25 cellular contexts compared by ENCODE assay signal in genomic region chr16:26526633-26527032, GRCh38.
DNase-seq lines count a peak whose midpoint lies in the region; ATAC-seq and TF ChIP-seq lines count a peak whose summit lies in the region.
"Had no signal": no experiment of that assay in that cellular context is flagged by ENCODE, and none has a peak within 500 bp of the region (broad histone marks: within the 10 kb centered on the region; RNA-seq: fewer than 3 reads in every experiment).

No MANE protein-coding gene starts in this region.

- TF ChIP-seq EP300 in esophagus muscularis mucosa (IDR thresholded peaks at IDR 0.05): no peak

- no peak overlapping the region for H3K27ac Mint-ChIP-seq in activated naive CD4-positive, alpha-beta T cell treated with anti-CD3 and anti-CD28 coated beads, Interleukin-2, amount 50 U/mL, for 72 hours
- H3K27ac Mint-ChIP-seq: CD14-positive monocyte; CD4-positive, alpha-beta memory T cell; CD4-positive, CD25-positive, alpha-beta regulatory T cell; CD8-positive, alpha-beta memory T cell had no signal

- TF ChIP-seq POLR2A in esophagus muscularis mucosa (IDR thresholded peaks at IDR 0.05; ENCODE audit: low read depth): no peak
- no peak for TF ChIP-seq POLR2A in thyroid gland (IDR thresholded peaks at IDR 0.05)

- no peak overlapping the region for H3K9ac ChIP-seq in adipocyte (ENCODE audit: low read length)
- H3K9ac ChIP-seq: BLaER1 had no signal

- H3K9me3 Mint-ChIP-seq in activated naive CD4-positive, alpha-beta T cell treated with anti-CD3 and anti-CD28 coated beads, Interleukin-2, amount 50 U/mL, for 72 hours: peaks cover 0 to 4% of the 10 kb centered on the region in 2 donors

- H3K4me1 ChIP-seq in adipocyte (ENCODE audit: control insufficient read depth, insufficient read depth, low read length): no peaks in the 10 kb centered on the region
- no peaks in the 10 kb centered on the region for H3K4me1 ChIP-seq in esophagus muscularis mucosa
- H3K4me1 ChIP-seq in thyroid gland: no peaks in the 10 kb centered on the region
- H3K4me1 ChIP-seq: A549, BE2C, BLaER1 had no signal

- H3K4me3 ChIP-seq in adipocyte (ENCODE audit: low read length) (no peak overlapping the region), esophagus muscularis mucosa (no peak overlapping the region), thyroid gland (replicated peaks in 1 of 3) (no peak overlapping the region)
- H3K4me3 ChIP-seq: A549, BLaER1, GM12878 had no signal

- DNase-seq in NCI-H2029 treated with DMSO at 0.1 percent for 48 hours (lab: John Stamatoyannopoulos, UW): peak; percentile 19
- no peak for DNase-seq in NCI-H2029 (lab: John Stamatoyannopoulos, UW)
- DNase-seq in adipocyte (ENCODE audit: low read depth): peak; percentile 0
- DNase-seq in esophagus muscularis mucosa (ENCODE audit: extremely low spot score): peak; percentile 21
- DNase-seq in thyroid gland: peak; percentile 1 to 4
- DNase-seq in activated naive CD4-positive, alpha-beta T cell treated with anti-CD3 and anti-CD28 coated beads, Interleukin-2, amount 50 U/mL, for 72 hours (ENCODE audit: low spot score in 2 of 2): no peak
- DNase-seq in AG20443 (ENCODE audit: low spot score): no peak
- DNase-seq: BE2C; C1 segment of cervical spinal cord; CD4-positive, alpha-beta memory T cell; CD4-positive, CD25-positive, alpha-beta regulatory T cell; CD8-positive, alpha-beta memory T cell; COR-L47; DMS 273 treated with DMSO at 0.1 percent for 48 hours; DMS153; DMS53; DMS79; DND-41; EL; GDM1 had no signal

- ATAC-seq in activated naive CD4-positive, alpha-beta T cell treated with anti-CD3 and anti-CD28 coated beads, Interleukin-2, amount 50 U/mL, for 72 hours: no peak
- ATAC-seq: A549, GM12878 had no signal

- H3K36me3 Mint-ChIP-seq in activated naive CD4-positive, alpha-beta T cell treated with anti-CD3 and anti-CD28 coated beads, Interleukin-2, amount 50 U/mL, for 72 hours: no peaks in the 10 kb centered on the region
- H3K36me3 Mint-ChIP-seq: CD14-positive monocyte; CD4-positive, alpha-beta memory T cell; CD4-positive, CD25-positive, alpha-beta regulatory T cell; CD8-positive, alpha-beta memory T cell had no signal

- no peaks in the 10 kb centered on the region for H3K27me3 ChIP-seq in adipocyte (replicated peaks; ENCODE audit: control insufficient read depth, insufficient read depth, low read length)
- H3K27me3 ChIP-seq in esophagus muscularis mucosa: no peaks in the 10 kb centered on the region
- H3K27me3 ChIP-seq in thyroid gland: no peaks in the 10 kb centered on the region
- H3K27me3 ChIP-seq: BE2C, BLaER1 had no signal

- intact Hi-C loops in esophagus muscularis mucosa (cut with DNase I): loop anchor here (10.0 kb wide), 1 partner anchor 48 kb away; no protein-coding TSS in a partner anchor
- intact Hi-C loops in thyroid gland (cut with DNase I): no loop called here

- H3K36me3 ChIP-seq in adipocyte (ENCODE audit: control insufficient read depth, insufficient read depth, low read length, severe bottlenecking) (no peaks in the 10 kb centered on the region), esophagus muscularis mucosa (no peaks in the 10 kb centered on the region), thyroid gland (no peaks in the 10 kb centered on the region)
- H3K36me3 ChIP-seq: BE2C, BLaER1 had no signal

- 78% methylated on average over 1 of the region's 1 CpG for WGBS in esophagus muscularis mucosa
- 40 to 55% methylated on average over 1 of the region's 1 CpG for WGBS in thyroid gland, 2 donors

- TF ChIP-seq CTCF in esophagus muscularis mucosa (IDR thresholded peaks at IDR 0.05) (no peak), thyroid gland (IDR thresholded peaks at IDR 0.05) (no peak)

- H3K9me3 ChIP-seq in adipocyte (ENCODE audit: control insufficient read depth, low read length) (no peaks in the 10 kb centered on the region), esophagus muscularis mucosa (no peaks in the 10 kb centered on the region), thyroid gland (no peaks in the 10 kb centered on the region)
- H3K9me3 ChIP-seq: A549, BE2C, BLaER1 had no signal

- H3K27ac ChIP-seq in esophagus muscularis mucosa (replicated peaks in 1 of 4) (no peak overlapping the region), thyroid gland (no peak overlapping the region)
- H3K27ac ChIP-seq: 22Rv1, A549, BLaER1 had no signal

Comparison
In these comparisons a context has a peak if more than half of its experiments do, and no peak if none do; other contexts are left out.
1. DNase-seq: peak in NCI-H2029 treated with DMSO at 0.1 percent for 48 hours (single experiment), adipocyte (single experiment), esophagus muscularis mucosa (single experiment) and thyroid gland (2 of 2); none in NCI-H2029 (single experiment), activated naive CD4-positive, alpha-beta T cell treated with anti-CD3 and anti-CD28 coated beads, Interleukin-2, amount 50 U/mL, for 72 hours (0 of 2) and AG20443 (single experiment).